ENCODE assay signal across 12 cellular contexts in genomic region chr19:35522745-35523327, GRCh38. TPM values are rescaled to one million over a fixed set of nuclear protein-coding genes. Genes with fewer than 3 reads are reported as not detected.
A peak's percentile ranks its signal among the peaks of the same experiment; 100 is the strongest.
DNase-seq lines count a peak whose midpoint lies in the region; ATAC-seq and TF ChIP-seq lines count a peak whose summit lies in the region.
"Had no signal": no experiment of that assay in that cellular context is flagged by ENCODE, and none has a peak within 500 bp of the region (broad histone marks: within the 10 kb centered on the region; RNA-seq: fewer than 3 reads in every experiment).

No MANE protein-coding gene starts in this region.

- H3K36me3 Mint-ChIP-seq in stimulated activated effector memory CD8-positive, alpha-beta T cell treated with anti-CD3 and anti-CD28 coated beads, Interleukin-12 subunit alpha, Interleukin-12 subunit beta, amount 100 ng/mL, for 72 hours, result no peaks in the 10 kb centered on the region
- H3K36me3 Mint-ChIP-seq in chondrocyte (ENCODE audit: low read depth), result no peaks in the 10 kb centered on the region

- no peak for ATAC-seq in stimulated activated effector memory CD8-positive, alpha-beta T cell treated with anti-CD3 and anti-CD28 coated beads, Interleukin-12 subunit alpha, Interleukin-12 subunit beta, amount 100 ng/mL, for 72 hours
- ATAC-seq in HG03045 (IDR thresholded peaks at IDR 0.05; ENCODE audit: unreplicated experiment), result no peak

- no peaks in the 10 kb centered on the region for H3K4me1 Mint-ChIP-seq in stimulated activated effector memory CD8-positive, alpha-beta T cell treated with anti-CD3 and anti-CD28 coated beads, Interleukin-12 subunit alpha, Interleukin-12 subunit beta, amount 100 ng/mL, for 72 hours
- H3K4me1 Mint-ChIP-seq in chondrocyte (ENCODE audit: low read depth), result peaks cover 16% of the 10 kb centered on the region

- TF ChIP-seq CTCF in LNCaP clone FGC (IDR thresholded peaks at IDR 0.05; ENCODE audit: control insufficient read depth, extremely low read depth, insufficient read depth), result no peak
- TF ChIP-seq CTCF in epithelial cell of esophagus (IDR thresholded peaks at IDR 0.05; ENCODE audit: insufficient read depth, low read depth, low read length, missing control alignments), result no peak
- no peak for TF ChIP-seq CTCF in chondrocyte (IDR thresholded peaks at IDR 0.05)

- peak overlapping the region; percentile 37 for H3K27ac Mint-ChIP-seq in stimulated activated effector memory CD8-positive, alpha-beta T cell treated with anti-CD3 and anti-CD28 coated beads, Interleukin-12 subunit alpha, Interleukin-12 subunit beta, amount 100 ng/mL, for 72 hours
- no peak overlapping the region for H3K27ac Mint-ChIP-seq in chondrocyte (ENCODE audit: unreplicated experiment)
- H3K27ac Mint-ChIP-seq: CD4-positive, alpha-beta T cell had no signal

- no peaks in the 10 kb centered on the region for H3K9me3 Mint-ChIP-seq in stimulated activated effector memory CD8-positive, alpha-beta T cell treated with anti-CD3 and anti-CD28 coated beads, Interleukin-12 subunit alpha, Interleukin-12 subunit beta, amount 100 ng/mL, for 72 hours
- H3K9me3 Mint-ChIP-seq in chondrocyte (ENCODE audit: low read depth), result no peaks in the 10 kb centered on the region
- H3K9me3 Mint-ChIP-seq: CD4-positive, alpha-beta T cell had no signal

- no peak overlapping the region for H3K4me3 Mint-ChIP-seq in stimulated activated effector memory CD8-positive, alpha-beta T cell treated with anti-CD3 and anti-CD28 coated beads, Interleukin-12 subunit alpha, Interleukin-12 subunit beta, amount 100 ng/mL, for 72 hours
- H3K4me3 Mint-ChIP-seq in chondrocyte (ENCODE audit: unreplicated experiment), result no peak overlapping the region
- H3K4me3 Mint-ChIP-seq: CD4-positive, alpha-beta T cell had no signal

- H3K27me3 Mint-ChIP-seq in chondrocyte (ENCODE audit: low read depth), result peaks cover 13% of the 10 kb centered on the region

- DNase-seq in HT-29 (ENCODE audit: low spot score) (peak; percentile 26), LNCaP clone FGC (ENCODE audit: low read depth) (peak; percentile 25), epithelial cell of esophagus (ENCODE audit: low read depth) (peak; percentile 58), chondrocyte (ENCODE audit: low spot score) (no peak), NCI-H187 treated with DMSO at 0.1 percent for 48 hours (lab: John Stamatoyannopoulos, UW) (no peak)
- DNase-seq in stimulated activated effector memory CD8-positive, alpha-beta T cell treated with anti-CD3 and anti-CD28 coated beads, Interleukin-12 subunit alpha, Interleukin-12 subunit beta, amount 100 ng/mL, for 72 hours (ENCODE audit: low spot score in 2 of 2), result no peak
- DNase-seq: AML-193; Caco-2; CD4-positive, alpha-beta T cell had no signal

- no peak overlapping the region for H3K4me3 ChIP-seq in LNCaP clone FGC (ENCODE audit: low read depth, low read length)
- no peak overlapping the region for H3K4me3 ChIP-seq in epithelial cell of esophagus (ENCODE audit: low read length)
- H3K4me3 ChIP-seq: HAP-1 had no signal

RNA-seq across cellular contexts. Expression of gene SBSN, which starts 5.3 kb away (rescaled TPM):
- not detected in 2 replicates for total RNA-seq in HT-29 (2014; rRNA removed; shearing (Covaris generic))
- total RNA-seq in chondrocyte, result 0.30 to 0.56 TPM (median 0.36 TPM) in 3 replicates
- total RNA-seq: Caco-2; CD4-positive, alpha-beta T cell; H1 had no signal

RNA-seq across cellular contexts. Expression of gene DMKN, which starts 9.4 kb away (rescaled TPM):
- total RNA-seq in HT-29 (2014; rRNA removed; shearing (Covaris generic)), result 7.0 and 8.6 TPM in 2 replicates
- 1.3 to 2.1 TPM in 2 of 3 replicates, not detected in the other for total RNA-seq in chondrocyte
- total RNA-seq: CD4-positive, alpha-beta T cell had no signal

RNA-seq across cellular contexts. Expression of gene GAPDHS, which starts 10.4 kb away (rescaled TPM):
- total RNA-seq in HT-29 (2014; rRNA removed; shearing (Covaris generic)), result not detected in 2 replicates
- total RNA-seq in chondrocyte, result not detected in 3 replicates
- total RNA-seq: Caco-2; CD4-positive, alpha-beta T cell; H1 had no signal

RNA-seq across cellular contexts. Expression of gene TMEM147, which starts 22.6 kb away (rescaled TPM):
- 184 and 206 TPM in 2 replicates for total RNA-seq in HT-29 (2014; rRNA removed; shearing (Covaris generic))
- 86.3 to 105 TPM (median 90.9 TPM) in 3 replicates for total RNA-seq in chondrocyte

RNA-seq across cellular contexts. Expression of gene KRTDAP, which starts 32.6 kb away (rescaled TPM):
- total RNA-seq in HT-29 (2014; rRNA removed; shearing (Covaris generic)), result not detected in 2 replicates
- not detected in 3 replicates for total RNA-seq in chondrocyte
- total RNA-seq: Caco-2; CD4-positive, alpha-beta T cell had no signal

Comparison
In these comparisons a context has a peak if more than half of its experiments do, and no peak if none do; other contexts are left out.
1. DNase-seq: peak in HT-29 (single experiment), LNCaP clone FGC (single experiment) and epithelial cell of esophagus (single experiment); none in stimulated activated effector memory CD8-positive, alpha-beta T cell treated with anti-CD3 and anti-CD28 coated beads, Interleukin-12 subunit alpha, Interleukin-12 subunit beta, amount 100 ng/mL, for 72 hours (0 of 2), chondrocyte (single experiment) and NCI-H187 treated with DMSO at 0.1 percent for 48 hours (single experiment).